1 cellular context compared by ENCODE assay signal in genomic region chr9:22147818-22148573, GRCh38.
TF ChIP-seq lines count a peak whose summit lies in the region.

No MANE protein-coding gene starts in this region.

TF ChIP-seq in GM12878, 131 proteins besides CTCF, POLR2A, EP300 and RAD21 (continued from another document):
- TF ChIP-seq RCOR1 (conservative IDR thresholded peaks at IDR 0.05; ENCODE audit: low read depth, low read length) = no peak
- TF ChIP-seq NBN (IDR thresholded peaks at IDR 0.05) = no peak
- TF ChIP-seq IKZF1 (conservative IDR thresholded peaks at IDR 0.05) = no peak
- TF ChIP-seq SREBF2 (IDR thresholded peaks at IDR 0.05; ENCODE audit: low read length) = no peak
- TF ChIP-seq STAT1 (conservative IDR thresholded peaks at IDR 0.05) = no peak
